2 cellular contexts compared by ENCODE assay signal in genomic region chr20:53503517-53503919, GRCh38.
TF ChIP-seq lines count a peak whose summit lies in the region.

No MANE protein-coding gene starts in this region.

TF ChIP-seq in HepG2, 621 proteins besides CTCF, POLR2A, EP300 and RAD21 (continued from another document and continues in another):
- 0 out of 4 replicates have a peak, but pooled peaks of 1 of the 2 experiments have one; percentile 35 for TF ChIP-seq HMGXB4 (CRISPR knock-in tag; IDR thresholded peaks at IDR 0.05; ENCODE audit: borderline replicate concordance in 1 of 2, low read depth in 1 of 2)
- no peak for TF ChIP-seq SMARCC2 (IDR thresholded peaks at IDR 0.05)
- TF ChIP-seq FOXK2 (IDR thresholded peaks at IDR 0.05) = peak; percentile 52; the same call in 1 of the 2 replicates
- peak; percentile 89; the same call in 1 of the 2 replicates for TF ChIP-seq ZNF710 (CRISPR knock-in tag; IDR thresholded peaks at IDR 0.05; ENCODE audit: borderline replicate concordance)
- no peak for TF ChIP-seq KLF11 (CRISPR knock-in tag; IDR thresholded peaks at IDR 0.05)
- peak; percentile 95 for TF ChIP-seq ZNF512 (CRISPR knock-in tag; IDR thresholded peaks at IDR 0.05)
- peak; percentile 17; the same call in 1 of the 2 replicates for TF ChIP-seq ARID4A (CRISPR knock-in tag; IDR thresholded peaks at IDR 0.05; ENCODE audit: borderline replicate concordance)
- no peak for TF ChIP-seq POGK (CRISPR knock-in tag; conservative IDR thresholded peaks at IDR 0.05)
- TF ChIP-seq U2AF1 (optimal IDR thresholded peaks at IDR 0.05; ENCODE audit: low read depth, low read length) = no peak
- TF ChIP-seq SALL1 (CRISPR knock-in tag; IDR thresholded peaks at IDR 0.05) = peak; percentile 25; the same call in 1 of the 2 replicates
- TF ChIP-seq RARA (CRISPR knock-in tag; IDR thresholded peaks at IDR 0.05) = no peak

TF ChIP-seq in K562, 482 proteins besides CTCF, POLR2A, EP300 and RAD21 (continued from another document and continues in another):
- TF ChIP-seq ZNF124 (CRISPR knock-in tag; IDR thresholded peaks at IDR 0.05) (no peak), ETV5 (CRISPR knock-in tag; IDR thresholded peaks at IDR 0.05; ENCODE audit: low read depth) (no peak), ZNF586 (CRISPR knock-in tag; conservative IDR thresholded peaks at IDR 0.05) (no peak), SMARCA5 (IDR thresholded peaks at IDR 0.05) (0 out of 2 replicates have a peak, but pooled peaks have one; percentile 30), ZNF398 (CRISPR knock-in tag; IDR thresholded peaks at IDR 0.05) (no peak), SMARCE1 (IDR thresholded peaks at IDR 0.05) (0 out of 2 replicates have a peak, but pooled peaks have one; percentile 37), LARP7 (IDR thresholded peaks at IDR 0.05) (peak; percentile 75; the same call in 1 of the 2 replicates), ZBTB7A (IDR thresholded peaks at IDR 0.05; ENCODE audit: borderline replicate concordance, control insufficient read depth, low read depth, low read length) (no peak), PYGO2 (tag; IDR thresholded peaks at IDR 0.05) (no peak), ELF4 (CRISPR knock-in tag; IDR thresholded peaks at IDR 0.05) (0 out of 2 replicates have a peak, but pooled peaks have one; percentile 28), ZZZ3 (IDR thresholded peaks at IDR 0.05) (no peak), RBBP5 (IDR thresholded peaks at IDR 0.05; ENCODE audit: borderline replicate concordance, insufficient read depth, low read length, poor library complexity, severe bottlenecking) (no peak), ZNF324 (CRISPR knock-in tag; IDR thresholded peaks at IDR 0.05) (no peak), HBP1 (CRISPR knock-in tag; IDR thresholded peaks at IDR 0.05) (peak; percentile 81; the same call in 1 of the 2 replicates), SAP30 (IDR thresholded peaks at IDR 0.05; ENCODE audit: borderline replicate concordance, insufficient read depth, low read depth, low read length, poor library complexity, severe bottlenecking) (no peak), SMARCB1 (IDR thresholded peaks at IDR 0.05; ENCODE audit: insufficient read length, low read depth) (no peak), ZNF280B (CRISPR knock-in tag; IDR thresholded peaks at IDR 0.05) (no peak), BRF1 (IDR thresholded peaks at IDR 0.05; ENCODE audit: borderline replicate concordance, extremely low read depth, insufficient read length) (no peak), ASH1L (IDR thresholded peaks at IDR 0.05; ENCODE audit: borderline replicate concordance, low read depth, partially characterized antibody) (no peak), POLR2H (tag; IDR thresholded peaks at IDR 0.05; ENCODE audit: low read depth) (no peak), MCM7 (IDR thresholded peaks at IDR 0.05) (no peak), STAT5B (CRISPR knock-in tag; IDR thresholded peaks at IDR 0.05) (no peak), SRSF9 (IDR thresholded peaks at IDR 0.05; ENCODE audit: borderline replicate concordance, low read depth, low read length) (no peak), CUX1 (CRISPR knock-in tag; IDR thresholded peaks at IDR 0.05) (no peak), NR2C1 (IDR thresholded peaks at IDR 0.05) (no peak), NR2C1 (tag; IDR thresholded peaks at IDR 0.05) (no peak), KLF10 (CRISPR knock-in tag; IDR thresholded peaks at IDR 0.05) (no peak), POLR3G (IDR thresholded peaks at IDR 0.05; ENCODE audit: extremely low read depth, insufficient read length, insufficient replicate concordance) (no peak), ELF1 (tag; IDR thresholded peaks at IDR 0.05) (no peak), YY1 (IDR thresholded peaks at IDR 0.05; ENCODE audit: borderline replicate concordance in 1 of 3, control insufficient read depth in 1 of 3, extremely low read depth in 1 of 3, insufficient read depth in 3 of 3, insufficient read length in 1 of 3, insufficient replicate concordance in 2 of 3, low read depth in 1 of 3, low read length in 2 of 3) (peak in 1 of 3 experiments; percentile 51), NR3C1 (CRISPR knock-in tag; IDR thresholded peaks at IDR 0.05) (no peak), ZBTB40 (IDR thresholded peaks at IDR 0.05) (peak; percentile 21; the same call in 1 of the 2 replicates), ZBTB40 (CRISPR knock-in tag; IDR thresholded peaks at IDR 0.05) (no peak), TAF7 (tag; IDR thresholded peaks at IDR 0.05) (peak; percentile 22; the same call in 1 of the 2 replicates), MYBL2 (IDR thresholded peaks at IDR 0.05; ENCODE audit: low read depth) (no peak), MYBL2 (CRISPR knock-in tag; IDR thresholded peaks at IDR 0.05; ENCODE audit: borderline replicate concordance) (no peak)
